ENCODE assay signal across 13 cellular contexts in genomic region chr17:8892338-8892690, GRCh38. TPM values are rescaled to one million over a fixed set of nuclear protein-coding genes. Genes with fewer than 3 reads are reported as not detected.
DNase-seq lines count a peak whose midpoint lies in the region; ATAC-seq, FAIRE-seq and TF ChIP-seq lines count a peak whose summit lies in the region.
"Had no signal": no experiment of that assay in that cellular context is flagged by ENCODE, and none has a peak within 500 bp of the region (broad histone marks: within the 10 kb centered on the region; RNA-seq: fewer than 3 reads in every experiment).

No MANE protein-coding gene starts in this region.

- no peaks in the 10 kb centered on the region for H4K20me1 ChIP-seq in PC-9 (ENCODE audit: insufficient read depth)

- H3K9me3 Mint-ChIP-seq in effector memory CD8-positive, alpha-beta T cell = no peaks in the 10 kb centered on the region
- H3K9me3 Mint-ChIP-seq: neural crest cell had no signal

- peaks cover 31 to 39% of the 10 kb centered on the region in 2 donors for H3K4me1 Mint-ChIP-seq in effector memory CD8-positive, alpha-beta T cell (ENCODE audit: low read depth in 2 of 2)

- H3K27ac Mint-ChIP-seq in effector memory CD8-positive, alpha-beta T cell = peak overlapping the region; percentile 69 to 88

- H3F3A ChIP-seq in PC-9 (ENCODE audit: insufficient read depth, low read depth) = no peaks in the 10 kb centered on the region

- H3K4me1 ChIP-seq in PC-9 (replicated peaks; ENCODE audit: insufficient read depth) (no peaks in the 10 kb centered on the region), A673 (ENCODE audit: insufficient read depth, low read length, poor library complexity, severe bottlenecking) (no peaks in the 10 kb centered on the region)

- H3K27me3 Mint-ChIP-seq in effector memory CD8-positive, alpha-beta T cell = no peaks in the 10 kb centered on the region

- DNase-seq in GM19239 (ENCODE audit: insufficient read length, low spot score) (peak; percentile 60), M059J (ENCODE audit: low read depth) (peak; percentile 18), PC-9 (no peak), A673 (ENCODE audit: low spot score) (no peak)
- DNase-seq in effector memory CD8-positive, alpha-beta T cell = no peak
- DNase-seq: DMS53, IMR-90, stomach had no signal

- no peaks in the 10 kb centered on the region for H3K79me2 ChIP-seq in PC-9 (ENCODE audit: low read depth)

- TF ChIP-seq CTCF in PC-9 (conservative IDR thresholded peaks at IDR 0.05) (no peak), A673 (conservative IDR thresholded peaks at IDR 0.05; ENCODE audit: low read depth, low read length) (no peak)

- no peak overlapping the region for H2AFZ ChIP-seq in PC-9

- H3K36me3 Mint-ChIP-seq in effector memory CD8-positive, alpha-beta T cell (ENCODE audit: insufficient read depth) = peaks cover 72% of the 10 kb centered on the region

- no TSS peak for BruUV-seq in PC-9 (replicated peaks; lab: Mats Ljungman, UMichigan)
- no TSS peak for BruUV-seq in A673 (replicated peaks; lab: Mats Ljungman, UMichigan)

- POLR2A ChIA-PET in PC-9 (lab: Charles Lee; ENCODE audit: unreplicated experiment) = no interaction called here
- POLR2A ChIA-PET in A673 (lab: Charles Lee; ENCODE audit: low non-redundant PET) = no interaction called here

- peaks cover 9% of the 10 kb centered on the region; the same call in 1 of the 2 replicates for H3K27me3 ChIP-seq in PC-9 (ENCODE audit: insufficient read depth, low read depth)
- no peaks in the 10 kb centered on the region for H3K27me3 ChIP-seq in A673 (replicated peaks; ENCODE audit: insufficient read depth, low read depth, low read length, poor library complexity)

- H3K4me3 Mint-ChIP-seq in effector memory CD8-positive, alpha-beta T cell = no peak overlapping the region
- H3K4me3 Mint-ChIP-seq: neural crest cell had no signal

- CTCF ChIA-PET in PC-9 (lab: Charles Lee) (no interaction called here), A673 (lab: Charles Lee) (no interaction called here)

- FAIRE-seq in GM19239 (lab: Jason Lieb, UNC) = peak; percentile 92
- FAIRE-seq: keratinocyte had no signal

- no peak for ATAC-seq in effector memory CD8-positive, alpha-beta T cell (replicated peaks)
- ATAC-seq in HG02678 (IDR thresholded peaks at IDR 0.05; ENCODE audit: unreplicated experiment) = no peak
- ATAC-seq in GM19397 (IDR thresholded peaks at IDR 0.05; ENCODE audit: unreplicated experiment) = no peak

- no peaks in the 10 kb centered on the region for H3K9me3 ChIP-seq in PC-9 (ENCODE audit: insufficient read depth, low read depth)
- no peaks in the 10 kb centered on the region for H3K9me3 ChIP-seq in A673 (ENCODE audit: low read depth, low read length, poor library complexity, severe bottlenecking)
- H3K9me3 ChIP-seq: stomach had no signal

- H3K36me3 ChIP-seq in PC-9 (ENCODE audit: low read depth) (no peaks in the 10 kb centered on the region), A673 (ENCODE audit: insufficient read depth, low read length, poor library complexity, severe bottlenecking) (no peaks in the 10 kb centered on the region)

- H3K27ac ChIP-seq in PC-9 = no peak overlapping the region
- H3K27ac ChIP-seq in A673 (ENCODE audit: low read depth, low read length, poor library complexity, severe bottlenecking) = no peak overlapping the region
- H3K27ac ChIP-seq: stomach had no signal

- no peak overlapping the region for H3K4me2 ChIP-seq in PC-9

- intact Hi-C loops in PC-9 (cut with micrococcal nuclease; ENCODE audit: unreplicated experiment) = no loop called here
- intact Hi-C loops in A673 (cut with micrococcal nuclease; ENCODE audit: unreplicated experiment) = loop anchor here (10.0 kb wide), 1 partner anchor 478 kb away; no protein-coding TSS in a partner anchor

- H3K9me2 ChIP-seq in PC-9 (ENCODE audit: insufficient read depth) = no peaks in the 10 kb centered on the region

- H3K4me3 ChIP-seq in GM08714 (ENCODE audit: low read length) (peak overlapping the region; percentile 13; the same call in 1 of the 2 replicates), PC-9 (no peak overlapping the region), A673 (ENCODE audit: low read depth, low read length, poor library complexity, severe bottlenecking) (no peak overlapping the region)
- H3K4me3 ChIP-seq: stomach had no signal

RNA-seq across cellular contexts. Expression of gene PIK3R6, which starts 24.8 kb away (rescaled TPM):
- total RNA-seq in M059J (2014; rRNA removed; shearing (Covaris generic)) = not detected in 2 replicates
- total RNA-seq in PC-9 (2021) (not detected in 2 replicates), A673 (2021) (0.13 TPM in 1 of 2 replicates, not detected in the other)
- total RNA-seq: IMR-90, neural crest cell had no signal

Comparison
In these comparisons a context has a peak if more than half of its experiments do, and no peak if none do; other contexts are left out.
1. DNase-seq: peak in GM19239 (single experiment) and M059J (single experiment); none in effector memory CD8-positive, alpha-beta T cell (0 of 3), PC-9 (0 of 2) and A673 (single experiment).